Comparison of ENCODE assay signal across 1 cellular context in the genomic region with DNA sequence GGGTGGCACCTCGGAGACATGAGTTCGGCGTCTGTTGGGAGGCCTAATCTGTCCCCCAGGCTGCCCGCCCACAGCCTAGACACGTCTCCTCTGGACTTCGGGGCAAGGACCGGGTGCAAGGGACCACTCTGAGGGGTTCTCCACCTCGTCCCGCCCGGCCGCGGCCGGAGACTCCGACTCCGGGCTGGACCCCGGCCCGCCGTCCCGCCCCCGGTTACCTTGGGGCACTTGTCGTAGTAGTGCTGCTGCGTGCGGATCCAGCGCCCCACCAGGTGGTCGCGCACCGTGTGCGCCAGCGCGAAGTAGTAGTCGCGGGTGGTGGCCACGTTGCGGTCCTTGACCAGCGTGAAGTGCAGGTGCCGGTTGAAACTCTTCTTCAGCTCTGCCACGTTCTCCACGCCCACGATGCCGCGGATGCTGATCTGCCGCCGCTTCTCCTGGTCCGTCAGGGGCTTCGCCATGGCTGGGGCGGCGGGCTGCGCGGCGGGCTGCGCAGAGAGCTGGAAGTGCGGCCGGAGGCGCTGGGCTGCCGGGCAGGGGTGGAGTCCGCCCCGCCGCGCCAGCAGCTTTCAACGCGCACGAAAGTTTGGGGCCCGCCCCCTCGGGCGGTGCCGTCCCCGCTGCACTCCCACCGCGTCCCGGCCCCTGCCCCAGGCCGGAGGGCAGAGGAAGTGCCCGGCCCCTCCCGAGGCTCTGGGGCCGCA.
TF ChIP-seq lines count a peak whose summit lies in the region.

Gene PYGL (minus strand): TSS at position 541 of the 704 bp plus-strand sequence. CDS start 80 bp downstream, at position 461.

TF ChIP-seq in HepG2, 621 proteins besides CTCF, POLR2A, EP300 and RAD21 (continued from another document and continues in another):
- TF ChIP-seq POLR2G (IDR thresholded peaks at IDR 0.05; ENCODE audit: low read depth, low read length) (peak; percentile 82; the same call in 1 of the 2 replicates), ZNF605 (CRISPR knock-in tag; IDR thresholded peaks at IDR 0.05) (no peak), NFKB2 (CRISPR knock-in tag; IDR thresholded peaks at IDR 0.05; ENCODE audit: borderline replicate concordance) (peak; percentile 77; the same call in 1 of the 2 replicates), ZNF724P (CRISPR knock-in tag; IDR thresholded peaks at IDR 0.05; ENCODE audit: borderline replicate concordance) (peak; percentile 75; the same call in 1 of the 2 replicates), REL (CRISPR knock-in tag; conservative IDR thresholded peaks at IDR 0.05) (peak; percentile 85; the same call in 1 of the 2 replicates), IKZF4 (CRISPR knock-in tag; IDR thresholded peaks at IDR 0.05; ENCODE audit: borderline replicate concordance, low read depth, not compliant biosample characterization) (no peak), CENPBD1 (CRISPR knock-in tag; IDR thresholded peaks at IDR 0.05; ENCODE audit: borderline replicate concordance, low read depth) (no peak), ZNF12 (CRISPR knock-in tag; IDR thresholded peaks at IDR 0.05) (0 out of 2 replicates have a peak, but pooled peaks have one; percentile 16), NR1H2 (CRISPR knock-in tag; IDR thresholded peaks at IDR 0.05; ENCODE audit: borderline replicate concordance, low read depth) (no peak), KLF9 (CRISPR knock-in tag; IDR thresholded peaks at IDR 0.05; ENCODE audit: low read depth) (0 out of 2 replicates have a peak, but pooled peaks have one; percentile 72), ZNF10 (CRISPR knock-in tag; IDR thresholded peaks at IDR 0.05; ENCODE audit: borderline replicate concordance, low read depth) (no peak), ZNF451 (CRISPR knock-in tag; IDR thresholded peaks at IDR 0.05) (peak; percentile 80), ZBTB43 (CRISPR knock-in tag; conservative IDR thresholded peaks at IDR 0.05) (peak; percentile 21; the same call in 1 of the 2 replicates), ZNF589 (CRISPR knock-in tag; conservative IDR thresholded peaks at IDR 0.05) (no peak; the same call in 1 of the 2 replicates), MEIS2 (CRISPR knock-in tag; IDR thresholded peaks at IDR 0.05) (0 out of 2 replicates have a peak, but pooled peaks have one; percentile 15), ZNF343 (CRISPR knock-in tag; IDR thresholded peaks at IDR 0.05) (peak; percentile 53), GFI1 (CRISPR knock-in tag; IDR thresholded peaks at IDR 0.05; ENCODE audit: borderline replicate concordance) (no peak), ZGPAT (CRISPR knock-in tag; IDR thresholded peaks at IDR 0.05) (peak; percentile 42; the same call in 1 of the 2 replicates), ZNF569 (CRISPR knock-in tag; IDR thresholded peaks at IDR 0.05; ENCODE audit: borderline replicate concordance) (0 out of 2 replicates have a peak, but pooled peaks have one; percentile 27), NCOA1 (CRISPR knock-in tag; IDR thresholded peaks at IDR 0.05) (peak; percentile 88; the same call in 1 of the 2 replicates), SP5 (CRISPR knock-in tag; IDR thresholded peaks at IDR 0.05; ENCODE audit: borderline replicate concordance, low read depth) (peak; percentile 18), MAZ (IDR thresholded peaks at IDR 0.05; ENCODE audit: borderline replicate concordance, low read depth, low read length) (peak; percentile 41; the same call in 1 of the 2 replicates), MAZ (CRISPR knock-in tag; IDR thresholded peaks at IDR 0.05; ENCODE audit: low read depth) (peak; percentile 42), TFAP4 (IDR thresholded peaks at IDR 0.05; ENCODE audit: borderline replicate concordance, low read depth) (no peak; the same call in 1 of the 2 replicates), ZNF816 (CRISPR knock-in tag; IDR thresholded peaks at IDR 0.05; ENCODE audit: borderline replicate concordance) (peak; percentile 77; the same call in 1 of the 2 replicates), ZSCAN31 (CRISPR knock-in tag; IDR thresholded peaks at IDR 0.05; ENCODE audit: low read depth) (peak; percentile 76), DZIP1 (CRISPR knock-in tag; IDR thresholded peaks at IDR 0.05) (peak; percentile 50; the same call in 1 of the 2 replicates), HHEX (CRISPR knock-in tag; IDR thresholded peaks at IDR 0.05) (no peak), ZNF766 (CRISPR knock-in tag; IDR thresholded peaks at IDR 0.05; ENCODE audit: borderline replicate concordance) (peak; percentile 55; the same call in 1 of the 2 replicates), ZFY (CRISPR knock-in tag; IDR thresholded peaks at IDR 0.05) (peak; percentile 59), CC2D1A (CRISPR knock-in tag; IDR thresholded peaks at IDR 0.05) (0 out of 2 replicates have a peak, but pooled peaks have one; percentile 63), ZNF253 (CRISPR knock-in tag; IDR thresholded peaks at IDR 0.05; ENCODE audit: borderline replicate concordance) (peak; percentile 64; the same call in 1 of the 2 replicates), MED8 (CRISPR knock-in tag; IDR thresholded peaks at IDR 0.05; ENCODE audit: insufficient replicate concordance) (peak; percentile 35), FOXA3 (CRISPR knock-in tag; IDR thresholded peaks at IDR 0.05) (peak; percentile 27; the same call in 1 of the 2 replicates)
- TF ChIP-seq, protein P1, sequence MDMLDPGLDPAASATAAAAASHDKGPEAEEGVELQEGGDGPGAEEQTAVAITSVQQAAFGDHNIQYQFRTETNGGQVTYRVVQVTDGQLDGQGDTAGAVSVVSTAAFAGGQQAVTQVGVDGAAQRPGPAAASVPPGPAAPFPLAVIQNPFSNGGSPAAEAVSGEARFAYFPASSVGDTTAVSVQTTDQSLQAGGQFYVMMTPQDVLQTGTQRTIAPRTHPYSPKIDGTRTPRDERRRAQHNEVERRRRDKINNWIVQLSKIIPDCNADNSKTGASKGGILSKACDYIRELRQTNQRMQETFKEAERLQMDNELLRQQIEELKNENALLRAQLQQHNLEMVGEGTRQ (IDR thresholded peaks at IDR 0.05; ENCODE audit: low read depth, low read length): no peak
- TF ChIP-seq, protein P1 (CRISPR knock-in tag; IDR thresholded peaks at IDR 0.05; ENCODE audit: borderline replicate concordance): no peak; the same call in 1 of the 2 replicates
- TF ChIP-seq, protein P2, sequence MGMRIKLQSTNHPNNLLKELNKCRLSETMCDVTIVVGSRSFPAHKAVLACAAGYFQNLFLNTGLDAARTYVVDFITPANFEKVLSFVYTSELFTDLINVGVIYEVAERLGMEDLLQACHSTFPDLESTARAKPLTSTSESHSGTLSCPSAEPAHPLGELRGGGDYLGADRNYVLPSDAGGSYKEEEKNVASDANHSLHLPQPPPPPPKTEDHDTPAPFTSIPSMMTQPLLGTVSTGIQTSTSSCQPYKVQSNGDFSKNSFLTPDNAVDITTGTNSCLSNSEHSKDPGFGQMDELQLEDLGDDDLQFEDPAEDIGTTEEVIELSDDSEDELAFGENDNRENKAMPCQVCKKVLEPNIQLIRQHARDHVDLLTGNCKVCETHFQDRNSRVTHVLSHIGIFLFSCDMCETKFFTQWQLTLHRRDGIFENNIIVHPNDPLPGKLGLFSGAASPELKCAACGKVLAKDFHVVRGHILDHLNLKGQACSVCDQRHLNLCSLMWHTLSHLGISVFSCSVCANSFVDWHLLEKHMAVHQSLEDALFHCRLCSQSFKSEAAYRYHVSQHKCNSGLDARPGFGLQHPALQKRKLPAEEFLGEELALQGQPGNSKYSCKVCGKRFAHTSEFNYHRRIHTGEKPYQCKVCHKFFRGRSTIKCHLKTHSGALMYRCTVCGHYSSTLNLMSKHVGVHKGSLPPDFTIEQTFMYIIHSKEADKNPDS (CRISPR knock-in tag; IDR thresholded peaks at IDR 0.05): peak; percentile 52; the same call in 1 of the 2 replicates
- TF ChIP-seq, protein P3, sequence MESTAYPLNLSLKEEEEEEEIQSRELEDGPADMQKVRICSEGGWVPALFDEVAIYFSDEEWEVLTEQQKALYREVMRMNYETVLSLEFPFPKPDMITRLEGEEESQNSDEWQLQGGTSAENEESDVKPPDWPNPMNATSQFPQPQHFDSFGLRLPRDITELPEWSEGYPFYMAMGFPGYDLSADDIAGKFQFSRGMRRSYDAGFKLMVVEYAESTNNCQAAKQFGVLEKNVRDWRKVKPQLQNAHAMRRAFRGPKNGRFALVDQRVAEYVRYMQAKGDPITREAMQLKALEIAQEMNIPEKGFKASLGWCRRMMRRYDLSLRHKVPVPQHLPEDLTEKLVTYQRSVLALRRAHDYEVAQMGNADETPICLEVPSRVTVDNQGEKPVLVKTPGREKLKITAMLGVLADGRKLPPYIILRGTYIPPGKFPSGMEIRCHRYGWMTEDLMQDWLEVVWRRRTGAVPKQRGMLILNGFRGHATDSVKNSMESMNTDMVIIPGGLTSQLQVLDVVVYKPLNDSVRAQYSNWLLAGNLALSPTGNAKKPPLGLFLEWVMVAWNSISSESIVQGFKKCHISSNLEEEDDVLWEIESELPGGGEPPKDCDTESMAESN (CRISPR knock-in tag; conservative IDR thresholded peaks at IDR 0.05): 0 out of 2 replicates have a peak, but pooled peaks have one; percentile 23
- TF ChIP-seq, protein P4, sequence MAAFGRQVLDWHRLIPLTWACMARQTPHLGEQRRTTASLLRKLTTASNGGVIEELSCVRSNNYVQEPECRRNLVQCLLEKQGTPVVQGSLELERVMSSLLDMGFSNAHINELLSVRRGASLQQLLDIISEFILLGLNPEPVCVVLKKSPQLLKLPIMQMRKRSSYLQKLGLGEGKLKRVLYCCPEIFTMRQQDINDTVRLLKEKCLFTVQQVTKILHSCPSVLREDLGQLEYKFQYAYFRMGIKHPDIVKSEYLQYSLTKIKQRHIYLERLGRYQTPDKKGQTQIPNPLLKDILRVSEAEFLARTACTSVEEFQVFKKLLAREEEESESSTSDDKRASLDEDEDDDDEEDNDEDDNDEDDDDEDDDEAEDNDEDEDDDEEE (CRISPR knock-in tag; IDR thresholded peaks at IDR 0.05): peak; percentile 4; the same call in 1 of the 2 replicates
- TF ChIP-seq, protein P5, sequence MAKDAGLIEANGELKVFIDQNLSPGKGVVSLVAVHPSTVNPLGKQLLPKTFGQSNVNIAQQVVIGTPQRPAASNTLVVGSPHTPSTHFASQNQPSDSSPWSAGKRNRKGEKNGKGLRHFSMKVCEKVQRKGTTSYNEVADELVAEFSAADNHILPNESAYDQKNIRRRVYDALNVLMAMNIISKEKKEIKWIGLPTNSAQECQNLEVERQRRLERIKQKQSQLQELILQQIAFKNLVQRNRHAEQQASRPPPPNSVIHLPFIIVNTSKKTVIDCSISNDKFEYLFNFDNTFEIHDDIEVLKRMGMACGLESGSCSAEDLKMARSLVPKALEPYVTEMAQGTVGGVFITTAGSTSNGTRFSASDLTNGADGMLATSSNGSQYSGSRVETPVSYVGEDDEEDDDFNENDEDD (CRISPR knock-in tag; IDR thresholded peaks at IDR 0.05; ENCODE audit: borderline replicate concordance): peak; percentile 56; the same call in 1 of the 2 replicates
